9 cellular contexts compared by ENCODE assay signal in the genomic region with DNA sequence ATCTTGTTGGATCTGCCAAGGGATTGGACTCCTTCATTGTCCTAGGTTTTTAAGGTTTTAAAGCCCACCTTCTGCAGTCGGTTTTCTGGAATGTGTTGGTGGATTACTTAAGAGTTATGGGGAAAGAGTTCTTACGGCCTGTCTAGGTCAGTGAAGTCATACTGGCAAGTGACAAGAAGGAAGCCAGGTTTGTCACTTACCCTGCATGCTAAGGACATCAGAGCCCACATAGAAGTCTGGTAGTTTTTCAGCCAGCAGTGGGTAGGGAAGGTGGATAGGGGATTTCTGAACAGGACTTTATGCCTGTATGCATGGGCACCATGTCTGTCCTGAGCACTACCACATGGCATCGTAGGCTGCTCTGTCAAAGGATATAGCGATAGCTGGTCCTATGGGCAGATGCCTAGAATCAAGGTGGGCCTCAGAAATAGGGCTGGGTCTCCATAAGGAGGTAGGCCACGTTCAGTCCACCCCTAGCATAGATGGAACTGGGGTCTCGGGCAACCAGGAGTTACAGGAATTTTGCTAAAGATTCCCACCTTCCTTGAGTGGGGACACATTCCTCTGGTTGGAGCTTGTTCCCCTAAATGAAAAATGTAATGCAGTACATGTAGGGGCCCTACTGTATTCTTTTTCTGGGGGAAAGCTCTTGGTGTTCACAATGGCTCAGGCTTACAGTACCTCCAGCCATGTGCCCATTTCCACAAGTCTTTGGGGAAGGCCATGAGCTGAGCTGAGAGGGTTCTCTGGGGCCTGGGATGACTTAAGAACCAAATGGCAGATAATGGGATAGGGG. TPM values are rescaled to one million over a fixed set of nuclear protein-coding genes. Genes with fewer than 3 reads are reported as not detected.
DNase-seq lines count a peak whose midpoint lies in the region; ATAC-seq and TF ChIP-seq lines count a peak whose summit lies in the region.
"Had no signal": no experiment of that assay in that cellular context is flagged by ENCODE, and none has a peak within 500 bp of the region (broad histone marks: within the 10 kb centered on the region; RNA-seq: fewer than 3 reads in every experiment).

No MANE protein-coding gene starts in this region.

- no peaks in the 10 kb centered on the region for H4K20me1 ChIP-seq in KMS-11 (ENCODE audit: insufficient read depth)

- CTCF ChIA-PET in naive thymus-derived CD4-positive, alpha-beta T cell (lab: Charles Lee): interaction anchor here (1.2 to 2.2 kb wide), 2 partner anchors 8 to 10 kb away, joined by 6 to 9 read pairs; no protein-coding TSS in a partner anchor

- intact Hi-C loops in naive thymus-derived CD4-positive, alpha-beta T cell (cut with micrococcal nuclease): no loop called here
- intact Hi-C loops in adrenal gland (cut with DNase I): no loop called here

- no peak overlapping the region for H2AFZ ChIP-seq in KMS-11 (ENCODE audit: low read depth)

- H3K4me3 ChIP-seq in KMS-11 (IDR thresholded peaks at IDR 0.05; ENCODE audit: insufficient read depth, low read depth, low read length) (no peak overlapping the region), adrenal gland (no peak overlapping the region)
- H3K4me3 ChIP-seq in naive thymus-derived CD4-positive, alpha-beta T cell (ENCODE audit: low read length): no peak overlapping the region
- H3K4me3 ChIP-seq: lung had no signal

- WGBS in adrenal gland, 4 donors: 60 to 71% (median 67%) methylated on average over 5 to 6 of the region's 6 CpGs

- H3K27me3 Mint-ChIP-seq in activated T-cell treated with anti-CD3 and anti-CD28 coated beads, Interleukin-2, amount 50 U/mL, for 72 hours (ENCODE audit: low read depth): no peaks in the 10 kb centered on the region
- H3K27me3 Mint-ChIP-seq in naive thymus-derived CD4-positive, alpha-beta T cell: no peaks in the 10 kb centered on the region

- H3K27me3 ChIP-seq in KMS-11 (ENCODE audit: insufficient read depth, low read depth) (no peaks in the 10 kb centered on the region), adrenal gland (no peaks in the 10 kb centered on the region)
- no peaks in the 10 kb centered on the region for H3K27me3 ChIP-seq in naive thymus-derived CD4-positive, alpha-beta T cell (ENCODE audit: control insufficient read depth in 2 of 2, insufficient read depth in 2 of 2, low read length in 2 of 2)

- peak overlapping the region; percentile 38; the same call in 1 of the 2 replicates for H3K27ac ChIP-seq in KMS-11
- no peak overlapping the region for H3K27ac ChIP-seq in naive thymus-derived CD4-positive, alpha-beta T cell (ENCODE audit: low read depth, low read length)
- H3K27ac ChIP-seq in adrenal gland: peak overlapping the region in 2 of 5 donors; percentile 44 to 73

- peaks cover 76% of the 10 kb centered on the region for H3K4me1 Mint-ChIP-seq in activated T-cell treated with anti-CD3 and anti-CD28 coated beads, Interleukin-2, amount 50 U/mL, for 72 hours (ENCODE audit: low read depth)
- peaks cover 29 to 57% (median 49%) of the 10 kb centered on the region in 7 donors for H3K4me1 Mint-ChIP-seq in naive thymus-derived CD4-positive, alpha-beta T cell

- H3K79me2 ChIP-seq in KMS-11 (ENCODE audit: insufficient read depth, low read depth): peaks cover 34% of the 10 kb centered on the region

- DNase-seq in EH (ENCODE audit: low read depth): peak; percentile 31
- no peak for DNase-seq in activated T-cell treated with anti-CD3 and anti-CD28 coated beads, Interleukin-2, amount 50 U/mL, for 72 hours
- no peak for DNase-seq in naive thymus-derived CD4-positive, alpha-beta T cell
- no peak for DNase-seq in adrenal gland
- no peak for DNase-seq in NCI-H187 (lab: John Stamatoyannopoulos, UW)
- DNase-seq in NCI-H1436 treated with DMSO at 0.1 percent for 48 hours (lab: John Stamatoyannopoulos, UW): no peak
- DNase-seq: Right ventricle myocardium superior had no signal

- H3K36me3 Mint-ChIP-seq in activated T-cell treated with anti-CD3 and anti-CD28 coated beads, Interleukin-2, amount 50 U/mL, for 72 hours (ENCODE audit: insufficient read depth in 2 of 2): peaks cover 24 to 48% of the 10 kb centered on the region in 2 donors
- peaks cover 0 to 46% (median 22%) of the 10 kb centered on the region in 5 donors for H3K36me3 Mint-ChIP-seq in naive thymus-derived CD4-positive, alpha-beta T cell

- H3K36me3 ChIP-seq in KMS-11 (ENCODE audit: insufficient read depth) (peaks cover 7% of the 10 kb centered on the region; the same call in 1 of the 2 replicates), adrenal gland (replicated peaks in 1 of 2) (peaks cover 0 to 52% of the 10 kb centered on the region in 2 donors)
- H3K36me3 ChIP-seq in naive thymus-derived CD4-positive, alpha-beta T cell (ENCODE audit: control insufficient read depth in 2 of 3, insufficient read depth in 3 of 3, low read length in 3 of 3): peaks cover 0 to 71% (median 15%) of the 10 kb centered on the region in 3 experiments

- no peaks in the 10 kb centered on the region for H3K9me3 ChIP-seq in naive thymus-derived CD4-positive, alpha-beta T cell (ENCODE audit: control insufficient read depth in 2 of 3, low read length in 3 of 3)
- H3K9me3 ChIP-seq in adrenal gland (replicated peaks in 1 of 3): no peaks in the 10 kb centered on the region

- peak overlapping the region; percentile 99 for H3K27ac Mint-ChIP-seq in activated T-cell treated with anti-CD3 and anti-CD28 coated beads, Interleukin-2, amount 50 U/mL, for 72 hours
- peak overlapping the region in 7 of 9 donors; percentile 12 to 70 (median 52) for H3K27ac Mint-ChIP-seq in naive thymus-derived CD4-positive, alpha-beta T cell

- POLR2A ChIA-PET in naive thymus-derived CD4-positive, alpha-beta T cell (lab: Charles Lee): no interaction called here

- no peak overlapping the region for H3K9ac ChIP-seq in KMS-11

- no peaks in the 10 kb centered on the region for H3K9me3 Mint-ChIP-seq in activated T-cell treated with anti-CD3 and anti-CD28 coated beads, Interleukin-2, amount 50 U/mL, for 72 hours
- no peaks in the 10 kb centered on the region for H3K9me3 Mint-ChIP-seq in naive thymus-derived CD4-positive, alpha-beta T cell

- TF ChIP-seq POLR2A in adrenal gland (IDR thresholded peaks at IDR 0.05): no peak

- peaks cover 18% of the 10 kb centered on the region for H3K4me1 ChIP-seq in KMS-11 (ENCODE audit: low read depth, poor library complexity, severe bottlenecking)
- H3K4me1 ChIP-seq in naive thymus-derived CD4-positive, alpha-beta T cell (ENCODE audit: control insufficient read depth in 2 of 2, insufficient read depth in 2 of 2, low read length in 2 of 2): peaks cover 27 to 41% of the 10 kb centered on the region in 2 donors
- peaks cover 18 to 69% of the 10 kb centered on the region in 2 donors for H3K4me1 ChIP-seq in adrenal gland (replicated peaks in 1 of 2)

- no peak overlapping the region for H3K4me2 ChIP-seq in KMS-11

- peak overlapping the region; percentile 99 for H3K4me3 Mint-ChIP-seq in activated T-cell treated with anti-CD3 and anti-CD28 coated beads, Interleukin-2, amount 50 U/mL, for 72 hours
- H3K4me3 Mint-ChIP-seq in naive thymus-derived CD4-positive, alpha-beta T cell: peak overlapping the region in 6 of 10 donors; percentile 9 to 64 (median 44)

- TF ChIP-seq CTCF in KMS-11 (conservative IDR thresholded peaks at IDR 0.05; ENCODE audit: low read depth, low read length) (no peak), adrenal gland (IDR thresholded peaks at IDR 0.05) (no peak)

- no peak for ATAC-seq in activated T-cell treated with anti-CD3 and anti-CD28 coated beads, Interleukin-2, amount 50 U/mL, for 72 hours (replicated peaks in 1 of 2)
- ATAC-seq in naive thymus-derived CD4-positive, alpha-beta T cell: no peak

RNA-seq across cellular contexts. Expression of gene TRPV2, which starts 27.4 kb away (rescaled TPM):
- total RNA-seq in activated T-cell treated with anti-CD3 and anti-CD28 coated beads, Interleukin-2, amount 50 U/mL, for 72 hours: 10 to 100 TPM; 46.0 to 47.3 TPM
- total RNA-seq in naive thymus-derived CD4-positive, alpha-beta T cell: 100 to 1,000 TPM in 1 of 5 experiments, 10 to 100 TPM in 4; 66.8 to 141 (median 80.0) TPM
- polyA plus RNA-seq in naive thymus-derived CD4-positive, alpha-beta T cell: 100 to 1,000 TPM in 1 of 2 donors, 10 to 100 TPM in 1; 78.7 to 104 TPM
- total RNA-seq in adrenal gland: 100 to 1,000 TPM in 1 of 8 donors, 10 to 100 TPM in 7; 34.1 to 110 (median 47.3) TPM
- polyA plus RNA-seq in adrenal gland: 10 to 100 TPM; 23.3 to 67.3 (median 61.7) TPM

RNA-seq across cellular contexts. Expression of gene LRRC75A, which starts 49.2 kb away (rescaled TPM):
- 1 to 10 TPM; 2.6 to 3.4 TPM for total RNA-seq in activated T-cell treated with anti-CD3 and anti-CD28 coated beads, Interleukin-2, amount 50 U/mL, for 72 hours
- 1 to 10 TPM in 4 of 5 experiments, under 1 TPM in 1; 0.92 to 5.2 (median 3.8) TPM for total RNA-seq in naive thymus-derived CD4-positive, alpha-beta T cell
- 1 to 10 TPM; 1.7 to 2.6 TPM for polyA plus RNA-seq in naive thymus-derived CD4-positive, alpha-beta T cell
- total RNA-seq in adrenal gland: 10 to 100 TPM in 7 of 8 donors, 1 to 10 TPM in 1; 7.4 to 49.2 (median 25.5) TPM
- polyA plus RNA-seq in adrenal gland: 10 to 100 TPM in 1 of 3 donors, 1 to 10 TPM in 2; 8.6 to 40.1 (median 9.7) TPM
